In genomic region chr3:27681249-27681748, GRCh38 we compare ENCODE assay signal across 8 cellular contexts. TPM values are rescaled to one million over a fixed set of nuclear protein-coding genes. Genes with fewer than 3 reads are reported as not detected.
DNase-seq lines count a peak whose midpoint lies in the region; TF ChIP-seq lines count a peak whose summit lies in the region.

No MANE protein-coding gene starts in this region.

- DNase-seq in A673 (ENCODE audit: low spot score) = peak; percentile 79
- DNase-seq in GM04504 (ENCODE audit: low read depth) = peak; percentile 78
- peak; percentile 85 for DNase-seq in LNCaP clone FGC (ENCODE audit: low read depth)
- DNase-seq in SK-N-SH = peak; percentile 64
- peak; percentile 92 for DNase-seq in choroid plexus epithelial cell (ENCODE audit: low read depth)
- DNase-seq in kidney tubule cell (ENCODE audit: low spot score) = peak; percentile 85
- peak; percentile 83 for DNase-seq in superior temporal gyrus (ENCODE audit: extremely low spot score)

- peak; percentile 80 for TF ChIP-seq CTCF in A673 (conservative IDR thresholded peaks at IDR 0.05; ENCODE audit: low read depth, low read length)
- peak; percentile 59 for TF ChIP-seq CTCF in HEK293 (tag by site-specific recombination; IDR thresholded peaks at IDR 0.05)
- peak; percentile 72 for TF ChIP-seq CTCF in LNCaP clone FGC (IDR thresholded peaks at IDR 0.05; ENCODE audit: control insufficient read depth, extremely low read depth, insufficient read depth)
- peak; percentile 85 for TF ChIP-seq CTCF in SK-N-SH (IDR thresholded peaks at IDR 0.05)
- TF ChIP-seq CTCF in choroid plexus epithelial cell (conservative IDR thresholded peaks at IDR 0.05; ENCODE audit: low read depth, low read length) = peak; percentile 64

- peaks cover 8% of the 10 kb centered on the region for H3K4me1 ChIP-seq in A673 (ENCODE audit: insufficient read depth, low read length, poor library complexity, severe bottlenecking)
- no peaks in the 10 kb centered on the region for H3K4me1 ChIP-seq in HEK293 (ENCODE audit: control insufficient read depth, insufficient read depth, low read length)
- peaks cover 2 to 3% of the 10 kb centered on the region in 2 experiments; a peak in 1 of 4 replicates for H3K4me1 ChIP-seq in SK-N-SH (ENCODE audit: control insufficient read depth in 1 of 2, insufficient read depth in 2 of 2, low read depth in 1 of 2, low read length in 1 of 2)

- POLR2A ChIA-PET in A673 (lab: Charles Lee; ENCODE audit: low non-redundant PET) (interaction anchor here (0.6 kb wide), 1 partner anchor 136 kb away, joined by 3 read pairs; no protein-coding TSS in a partner anchor), HEK293 (lab: Yijun Ruan, JAX) (no interaction called here), SK-N-SH (lab: Yijun Ruan, JAX) (no interaction called here)

- peak; percentile 80 for TF ChIP-seq RAD21 in SK-N-SH (IDR thresholded peaks at IDR 0.05; ENCODE audit: low read length)

- no TSS peak for BruUV-seq in A673 (replicated peaks; lab: Mats Ljungman, UMichigan)

- H3K9me2 ChIP-seq in SK-N-SH = no peaks in the 10 kb centered on the region

- H3K4me3 ChIP-seq in A673 (ENCODE audit: low read depth, low read length, poor library complexity, severe bottlenecking) = peak overlapping the region; percentile 26
- H3K4me3 ChIP-seq in HEK293 (ENCODE audit: low read depth, low read length) = peak overlapping the region; percentile 28
- no peak overlapping the region for H3K4me3 ChIP-seq in LNCaP clone FGC (ENCODE audit: low read depth, low read length)
- peak overlapping the region; percentile 31 to 36; a peak in 2 of 4 replicates for H3K4me3 ChIP-seq in SK-N-SH (ENCODE audit: low read depth in 2 of 2, low read length in 1 of 2)
- peak overlapping the region; percentile 21 for H3K4me3 ChIP-seq in choroid plexus epithelial cell (ENCODE audit: low read depth, low read length)

- H3K27ac ChIP-seq in A673 (ENCODE audit: low read depth, low read length, poor library complexity, severe bottlenecking) = peak overlapping the region; percentile 25
- H3K27ac ChIP-seq in HEK293 (ENCODE audit: extremely low read depth, low read depth, low read length) = no peak overlapping the region
- peak overlapping the region in 1 of 2 experiments; percentile 39; a peak in 2 of 4 replicates for H3K27ac ChIP-seq in SK-N-SH (ENCODE audit: low read depth in 2 of 2, low read length in 1 of 2)

- 5% methylated on average over 6 of the region's 6 CpGs for WGBS in SK-N-SH (ENCODE audit: low lambda C conversion rate)

- intact Hi-C loops in A673 (cut with micrococcal nuclease; ENCODE audit: unreplicated experiment) = loop anchor here (1.0 to 10.0 kb wide), 4 partner anchors 199 to 546 kb away; partner anchors contain the start of gene SLC4A7

- no peak; a peak in 1 of 4 replicates for TF ChIP-seq EP300 in SK-N-SH (IDR thresholded peaks at IDR 0.05; ENCODE audit: borderline replicate concordance in 1 of 2, low read depth in 1 of 2, low read length in 1 of 2)

- H3K9ac ChIP-seq in SK-N-SH = peak overlapping the region; percentile 14; the same call in 1 of the 2 replicates

- peak overlapping the region; percentile 57; the same call in 1 of the 2 replicates for H3K4me2 ChIP-seq in SK-N-SH

- H3K9me3 ChIP-seq in A673 (ENCODE audit: low read depth, low read length, poor library complexity, severe bottlenecking) (no peaks in the 10 kb centered on the region), HEK293 (ENCODE audit: control insufficient read depth, insufficient read depth, low read depth, low read length) (no peaks in the 10 kb centered on the region), SK-N-SH (no peaks in the 10 kb centered on the region)

- H3K27me3 ChIP-seq in A673 (replicated peaks; ENCODE audit: insufficient read depth, low read depth, low read length, poor library complexity) (no peaks in the 10 kb centered on the region), SK-N-SH (ENCODE audit: insufficient read depth) (no peaks in the 10 kb centered on the region)

- H2AFZ ChIP-seq in SK-N-SH (ENCODE audit: low read depth) = peak overlapping the region; percentile 67

- H4K20me1 ChIP-seq in SK-N-SH (ENCODE audit: insufficient read depth) = no peaks in the 10 kb centered on the region

- H3K79me2 ChIP-seq in SK-N-SH (ENCODE audit: insufficient read depth) = no peaks in the 10 kb centered on the region

- H3K36me3 ChIP-seq in A673 (ENCODE audit: insufficient read depth, low read length, poor library complexity, severe bottlenecking) (no peaks in the 10 kb centered on the region), HEK293 (ENCODE audit: control insufficient read depth in 2 of 2, insufficient read depth in 1 of 2, low read length in 2 of 2) (no peaks in the 10 kb centered on the region), SK-N-SH (replicated peaks in 1 of 2; ENCODE audit: control insufficient read depth in 1 of 2, insufficient read depth in 2 of 2, low read length in 1 of 2) (no peaks in the 10 kb centered on the region)

- H3F3A ChIP-seq in SK-N-SH (replicated peaks; ENCODE audit: insufficient read depth) = no peaks in the 10 kb centered on the region

- CTCF ChIA-PET in A673 (lab: Charles Lee) (interaction anchor here (0.6 to 0.9 kb wide), 9 partner anchors 13 to 998 kb away, joined by 3 to 18 read pairs (median 5); no protein-coding TSS in a partner anchor), HEK293 (lab: Yijun Ruan, JAX) (interaction anchor here (0.6 to 1.8 kb wide), 24 partner anchors 11 to 644 kb away, joined by 3 to 8 read pairs (median 4); partner anchors contain the start of gene SLC4A7), SK-N-SH (lab: Yijun Ruan, JAX) (interaction anchor here (0.6 to 4.1 kb wide), 51 partner anchors 9 to 553 kb away, joined by 3 to 19 read pairs (median 4); partner anchors contain the start of gene NEK10)

TF ChIP-seq in HEK293, 187 proteins besides CTCF, POLR2A, EP300 and RAD21 (continues in another document):
- TF ChIP-seq PRDM6 (tag by site-specific recombination; IDR thresholded peaks at IDR 0.05) (no peak), ZNF629 (tag by site-specific recombination; IDR thresholded peaks at IDR 0.05) (peak; percentile 94), ATF2 (tag by site-specific recombination; IDR thresholded peaks at IDR 0.05; ENCODE audit: low read depth) (peak; percentile 69; the same call in 1 of the 2 replicates), ZNF335 (tag by site-specific recombination; conservative IDR thresholded peaks at IDR 0.05) (peak; percentile 30; the same call in 1 of the 2 replicates)

TF ChIP-seq in SK-N-SH, 30 proteins besides CTCF, POLR2A, EP300 and RAD21:
- TF ChIP-seq USF2 (IDR thresholded peaks at IDR 0.05; ENCODE audit: borderline replicate concordance, low read depth, low read length) = 0 out of 2 replicates have a peak, but pooled peaks have one; percentile 27
- TF ChIP-seq RFX5 (IDR thresholded peaks at IDR 0.05; ENCODE audit: low read length) = 0 out of 2 replicates have a peak, but pooled peaks have one; percentile 23
- peak; percentile 83 for TF ChIP-seq USF1 (IDR thresholded peaks at IDR 0.05; ENCODE audit: borderline replicate concordance, low read depth)
- no peak for TF ChIP-seq YY1 (IDR thresholded peaks at IDR 0.05; ENCODE audit: low read depth)
- no peak for TF ChIP-seq TCF12 (IDR thresholded peaks at IDR 0.05)
- peak; percentile 69 for TF ChIP-seq SMC3 (IDR thresholded peaks at IDR 0.05; ENCODE audit: low read depth, low read length)

RNA-seq across cellular contexts. Expression of gene EOMES, which starts 40.8 kb away (rescaled TPM):
- not detected in 2 replicates for total RNA-seq in A673 (2021)
- polyA plus RNA-seq in SK-N-SH (2012; rRNA removed) = not detected in 2 replicates
- polyA plus RNA-seq in SK-N-SH (2012; cell fraction: cytosol; rRNA removed) = not detected in 2 replicates
- polyA plus RNA-seq in SK-N-SH (2012; cell fraction: nucleus; rRNA removed) = not detected in 2 replicates
